8 cellular contexts compared by ENCODE assay signal in genomic region chr6:2877057-2877882, GRCh38. TPM values are rescaled to one million over a fixed set of nuclear protein-coding genes. Genes with fewer than 3 reads are reported as not detected.
DNase-seq lines count a peak whose midpoint lies in the region; ATAC-seq and TF ChIP-seq lines count a peak whose summit lies in the region.

No MANE protein-coding gene starts in this region.

- peak overlapping the region; percentile 76 for H3K4me3 Mint-ChIP-seq in activated CD8-positive, alpha-beta memory T cell treated with anti-CD3 and anti-CD28 coated beads, Interleukin-2, amount 10 ng/mL, durations not matched to agents 7 days and 5 days

- peak overlapping the region; percentile 92 for H3K27ac Mint-ChIP-seq in activated CD8-positive, alpha-beta memory T cell treated with anti-CD3 and anti-CD28 coated beads, Interleukin-2, amount 10 ng/mL, durations not matched to agents 7 days and 5 days

- H3K9me3 ChIP-seq in body of pancreas, result no peaks in the 10 kb centered on the region
- no peaks in the 10 kb centered on the region for H3K9me3 ChIP-seq in right lobe of liver
- H3K9me3 ChIP-seq in thymus (ENCODE audit: control insufficient read depth), result no peaks in the 10 kb centered on the region

- intact Hi-C loops in body of pancreas (cut with DNase I), result no loop called here
- intact Hi-C loops in right lobe of liver (cut with DNase I), result no loop called here

- H3K27me3 ChIP-seq in body of pancreas, result no peaks in the 10 kb centered on the region
- H3K27me3 ChIP-seq in right lobe of liver, result no peaks in the 10 kb centered on the region
- no peaks in the 10 kb centered on the region for H3K27me3 ChIP-seq in thymus (ENCODE audit: control insufficient read depth, insufficient read depth)

- peaks cover 80% of the 10 kb centered on the region for H3K4me1 Mint-ChIP-seq in activated CD8-positive, alpha-beta memory T cell treated with anti-CD3 and anti-CD28 coated beads, Interleukin-2, amount 10 ng/mL, durations not matched to agents 7 days and 5 days

- no peak for TF ChIP-seq POLR2A in body of pancreas (IDR thresholded peaks at IDR 0.05)
- TF ChIP-seq POLR2A in right lobe of liver (IDR thresholded peaks at IDR 0.05), result no peak

- no peak for DNase-seq in activated CD8-positive, alpha-beta memory T cell treated with anti-CD3 and anti-CD28 coated beads, Interleukin-2, amount 10 ng/mL, durations not matched to agents 7 days and 5 days
- DNase-seq in activated CD8-positive, alpha-beta memory T cell treated with anti-CD3 and anti-CD28 coated beads, Interleukin-2, amount 50 U/mL, for 4 hours, result no peak
- DNase-seq in body of pancreas, result no peak
- peak in 2 of 3 donors; percentile 59 to 79 for DNase-seq in right lobe of liver
- DNase-seq in G401 (ENCODE audit: low spot score), result no peak
- no peak for DNase-seq in hypothalamus (lab: John Stamatoyannopoulos, UW)
- DNase-seq in CD1c-positive myeloid dendritic cell (ENCODE audit: extremely low spot score), result no peak

- H3K4me1 ChIP-seq in body of pancreas (peaks cover 22% of the 10 kb centered on the region), right lobe of liver (peaks cover 0 to 21% (median 6%) of the 10 kb centered on the region in 4 donors), thymus (ENCODE audit: control insufficient read depth, insufficient read depth, low read length) (peaks cover 9% of the 10 kb centered on the region)

- in situ Hi-C loops in G401 (cut with HindIII; ENCODE audit: low sequenced_read_pairs), result no loop called here

- H3K27me3 Mint-ChIP-seq in activated CD8-positive, alpha-beta memory T cell treated with anti-CD3 and anti-CD28 coated beads, Interleukin-2, amount 10 ng/mL, durations not matched to agents 7 days and 5 days, result no peaks in the 10 kb centered on the region

- 77 to 84% methylated on average over 13 of the region's 13 CpGs for WGBS in body of pancreas, 2 donors
- 11% methylated on average over 5 of the region's 13 CpGs for WGBS in right lobe of liver (ENCODE audit: insufficient coverage, low coverage, low lambda C conversion rate, missing lambda C conversion rate)
- WGBS in thymus, result 92% methylated on average over 13 of the region's 13 CpGs

- H3K36me3 ChIP-seq in body of pancreas (replicated peaks in 1 of 2; ENCODE audit: insufficient read depth in 1 of 2, low read depth in 2 of 2) (no peaks in the 10 kb centered on the region), right lobe of liver (no peaks in the 10 kb centered on the region), thymus (ENCODE audit: control insufficient read depth, insufficient read depth) (no peaks in the 10 kb centered on the region)

- TF ChIP-seq CTCF in body of pancreas (IDR thresholded peaks at IDR 0.05) (no peak), right lobe of liver (IDR thresholded peaks at IDR 0.05) (no peak)

- CTCF ChIA-PET in activated CD8-positive, alpha-beta memory T cell treated with anti-CD3 and anti-CD28 coated beads, Interleukin-2, amount 10 ng/mL, durations not matched to agents 7 days and 5 days (lab: Charles Lee), result interaction anchor here (0.9 to 4.4 kb wide), 9 partner anchors 8 to 86 kb away, joined by 3 to 14 read pairs (median 5); partner anchors contain the start of gene SERPINB1

- peaks cover 2% of the 10 kb centered on the region for H3K9me3 Mint-ChIP-seq in activated CD8-positive, alpha-beta memory T cell treated with anti-CD3 and anti-CD28 coated beads, Interleukin-2, amount 10 ng/mL, durations not matched to agents 7 days and 5 days (ENCODE audit: low read depth)

- H3K4me3 ChIP-seq in body of pancreas (no peak overlapping the region), right lobe of liver (peak overlapping the region; percentile 21 to 61 (median 44)), thymus (ENCODE audit: low read length) (no peak overlapping the region)

- ATAC-seq in activated CD8-positive, alpha-beta memory T cell treated with anti-CD3 and anti-CD28 coated beads, Interleukin-2, amount 10 ng/mL, durations not matched to agents 7 days and 5 days, result no peak
- ATAC-seq in body of pancreas, result no peak
- ATAC-seq in right lobe of liver, result peak in 3 of 4 donors; percentile 11 to 60 (median 50)

- H3K36me3 Mint-ChIP-seq in activated CD8-positive, alpha-beta memory T cell treated with anti-CD3 and anti-CD28 coated beads, Interleukin-2, amount 10 ng/mL, durations not matched to agents 7 days and 5 days, result peaks cover 19% of the 10 kb centered on the region

- H3K27ac ChIP-seq in body of pancreas, result peak overlapping the region; percentile 55 to 86 (median 76)
- H3K27ac ChIP-seq in right lobe of liver, result peak overlapping the region; percentile 88 to 95 (median 89)
- H3K27ac ChIP-seq in thymus (ENCODE audit: low read depth), result peak overlapping the region; percentile 81

RNA-seq across cellular contexts. Expression of gene SERPINB9, which starts 25.8 kb away (rescaled TPM):
- 10 to 100 TPM; 56.0 to 94.9 TPM for total RNA-seq in activated CD8-positive, alpha-beta memory T cell treated with anti-CD3 and anti-CD28 coated beads, Interleukin-2, amount 10 ng/mL, durations not matched to agents 7 days and 5 days
- total RNA-seq in body of pancreas (1 to 10 TPM; 2.0 to 4.2 TPM), right lobe of liver (10 to 100 TPM in 1 of 6 experiments, 1 to 10 TPM in 5; 1.8 to 19.0 (median 4.6) TPM)
- polyA plus RNA-seq in thymus, result 29.5 TPM
- 18.6 and 26.5 TPM in 2 replicates for total RNA-seq in G401 (2014; rRNA removed; shearing (Covaris generic))

RNA-seq across cellular contexts. Expression of gene SERPINB1, which starts 35.6 kb away (rescaled TPM):
- total RNA-seq in activated CD8-positive, alpha-beta memory T cell treated with anti-CD3 and anti-CD28 coated beads, Interleukin-2, amount 10 ng/mL, durations not matched to agents 7 days and 5 days, result 10 to 100 TPM; 55.2 to 65.7 TPM
- 10 to 100 TPM; 19.1 to 80.4 TPM for total RNA-seq in body of pancreas
- total RNA-seq in right lobe of liver, result 10 to 100 TPM in 5 of 6 experiments, 1 to 10 TPM in 1; 7.2 to 44.6 (median 25.2) TPM
- 120 TPM for polyA plus RNA-seq in thymus
- total RNA-seq in G401 (2014; rRNA removed; shearing (Covaris generic)), result 0.06 TPM in 1 of 2 replicates, not detected in the other

Comparison
In these comparisons a context has a peak if more than half of its experiments do, and no peak if none do; other contexts are left out.
1. ATAC-seq: peak in right lobe of liver (3 of 4); none in activated CD8-positive, alpha-beta memory T cell treated with anti-CD3 and anti-CD28 coated beads, Interleukin-2, amount 10 ng/mL, durations not matched to agents 7 days and 5 days (single experiment) and body of pancreas (single experiment).
2. DNase-seq: peak in right lobe of liver (2 of 3); none in activated CD8-positive, alpha-beta memory T cell treated with anti-CD3 and anti-CD28 coated beads, Interleukin-2, amount 10 ng/mL, durations not matched to agents 7 days and 5 days (single experiment), activated CD8-positive, alpha-beta memory T cell treated with anti-CD3 and anti-CD28 coated beads, Interleukin-2, amount 50 U/mL, for 4 hours (single experiment), body of pancreas (0 of 4), G401 (single experiment), hypothalamus (0 of 51) and CD1c-positive myeloid dendritic cell (single experiment).
3. H3K4me3 ChIP-seq: peak in right lobe of liver (3 of 3); none in body of pancreas (0 of 2) and thymus (single experiment).
4. Peak in every context shown above with its lines, with median percentiles within 50 percentile points of each other: H3K27ac ChIP-seq.